Comparison of ENCODE assay signal across 9 cellular contexts in genomic region chr10:104151737-104152136, GRCh38.
"Had no signal": no experiment of that assay in that cellular context is flagged by ENCODE, and none has a peak within 500 bp of the region (broad histone marks: within the 10 kb centered on the region; RNA-seq: fewer than 3 reads in every experiment).

No MANE protein-coding gene starts in this region.

- H3K4me1 Mint-ChIP-seq: IgD-negative memory B cell had no signal

- H3K27ac ChIP-seq: HL-60, KMS-11 had no signal

- FAIRE-seq: HTR-8/SVneo had no signal

- DNase-seq: IMR-90, Karpas-422, Kasumi-1, KBM-7, KG1 had no signal

- H3K4me2 ChIP-seq: KMS-11 had no signal

- H3K9ac ChIP-seq: KMS-11 had no signal

- H3K27ac Mint-ChIP-seq: IgD-negative memory B cell had no signal

- H3K36me3 Mint-ChIP-seq: IgD-negative memory B cell had no signal
